ENCODE assay signal across 9 cellular contexts in genomic region chr19:1850809-1851544, GRCh38. TPM values are rescaled to one million over a fixed set of nuclear protein-coding genes. Genes with fewer than 3 reads are reported as not detected.
DNase-seq lines count a peak whose midpoint lies in the region; ATAC-seq and TF ChIP-seq lines count a peak whose summit lies in the region.
"Had no signal": no experiment of that assay in that cellular context is flagged by ENCODE, and none has a peak within 500 bp of the region (broad histone marks: within the 10 kb centered on the region; RNA-seq: fewer than 3 reads in every experiment).

No MANE protein-coding gene starts in this region.

- peaks cover 12 to 30% of the 10 kb centered on the region in 2 donors for H3K4me1 ChIP-seq in breast epithelium
- H3K4me1 ChIP-seq in OCI-LY7 (ENCODE audit: insufficient read depth, low read length, poor library complexity, severe bottlenecking) = peaks cover 50% of the 10 kb centered on the region

- no peak overlapping the region for H3K4me2 ChIP-seq in OCI-LY7 (ENCODE audit: low read length)

- no peaks in the 10 kb centered on the region for H3K9me3 ChIP-seq in breast epithelium
- H3K9me3 ChIP-seq in OCI-LY7 (ENCODE audit: low read length) = no peaks in the 10 kb centered on the region
- H3K9me3 ChIP-seq: psoas muscle had no signal

- peaks cover 55% of the 10 kb centered on the region for H3K79me2 ChIP-seq in OCI-LY7 (ENCODE audit: insufficient read depth, low read depth, low read length)

- H3K27ac Mint-ChIP-seq in MCF 10A (ENCODE audit: low read depth, unreplicated experiment) = no peak overlapping the region
- H3K27ac Mint-ChIP-seq in stimulated activated naive B cell treated with anti-CD40 and anti-IgM and Interleukin-4, amounts not matched to agents 10 μg/mL and 1 μg/mL and 100 μg/mL, for 72 hours = peak overlapping the region; percentile 77

- no TSS peak for BruUV-seq in MCF 10A (replicated peaks; lab: Mats Ljungman, UMichigan)
- BruUV-seq in OCI-LY7 (replicated peaks; lab: Mats Ljungman, UMichigan) = no TSS peak

- no peak overlapping the region for H3K4me3 Mint-ChIP-seq in MCF 10A (ENCODE audit: unreplicated experiment)
- peak overlapping the region; percentile 53 to 56 for H3K4me3 Mint-ChIP-seq in stimulated activated naive B cell treated with anti-CD40 and anti-IgM and Interleukin-4, amounts not matched to agents 10 μg/mL and 1 μg/mL and 100 μg/mL, for 72 hours

- H4K20me1 ChIP-seq in OCI-LY7 (ENCODE audit: insufficient read depth, low read length) = peaks cover 21% of the 10 kb centered on the region

- POLR2A ChIA-PET in MCF 10A (lab: Yijun Ruan, JAX) (no interaction called here), OCI-LY7 (lab: Charles Lee) (no interaction called here)

- H3K27me3 ChIP-seq in breast epithelium (no peaks in the 10 kb centered on the region), dorsolateral prefrontal cortex (no peaks in the 10 kb centered on the region)

- intact Hi-C loops in MCF 10A (cut with micrococcal nuclease) (no loop called here), breast epithelium (cut with DNase I; ENCODE audit: low total_unique reads) (no loop called here), OCI-LY7 (cut with micrococcal nuclease; ENCODE audit: unreplicated experiment) (no loop called here), dorsolateral prefrontal cortex (cut with DNase I) (no loop called here)

- TF ChIP-seq POLR2A in breast epithelium (IDR thresholded peaks at IDR 0.05) = no peak

- DNase-seq in MCF 10A (ENCODE audit: unreplicated experiment) (no peak), breast epithelium (ENCODE audit: low spot score in 2 of 2) (no peak), OCI-LY7 (ENCODE audit: low spot score) (no peak), epithelial cell of esophagus (ENCODE audit: low read depth) (no peak), dorsolateral prefrontal cortex (no peak), SIG-M5 treated with dmso at 0.1 percent for 504 hours (lab: John Stamatoyannopoulos, UW; ENCODE audit: unreplicated experiment) (no peak)
- DNase-seq in stimulated activated naive B cell treated with anti-CD40 and anti-IgM and Interleukin-4, amounts not matched to agents 10 μg/mL and 1 μg/mL and 100 μg/mL, for 72 hours = no peak

- H2AFZ ChIP-seq in OCI-LY7 (ENCODE audit: low read length) = no peak overlapping the region

- H3K4me3 ChIP-seq in breast epithelium = no peak overlapping the region
- H3K4me3 ChIP-seq in OCI-LY7 (ENCODE audit: low read depth, low read length, poor library complexity, severe bottlenecking) = no peak overlapping the region
- no peak overlapping the region for H3K4me3 ChIP-seq in epithelial cell of esophagus (ENCODE audit: low read length)
- peak overlapping the region in 23 of 59 donors; percentile 17 to 55 (median 38) for H3K4me3 ChIP-seq in dorsolateral prefrontal cortex
- H3K4me3 ChIP-seq: psoas muscle had no signal

- CTCF ChIA-PET in MCF 10A (lab: Yijun Ruan, JAX) (interaction anchor here (1.6 kb wide), 1 partner anchor 22 kb away, joined by 3 read pairs; no protein-coding TSS in a partner anchor), OCI-LY7 (lab: Charles Lee; ENCODE audit: unreplicated experiment) (no interaction called here)

- H3K36me3 ChIP-seq in breast epithelium = no peaks in the 10 kb centered on the region
- peaks cover 30% of the 10 kb centered on the region for H3K36me3 ChIP-seq in OCI-LY7 (ENCODE audit: insufficient read depth, low read length)

- no peak for ATAC-seq in stimulated activated naive B cell treated with anti-CD40 and anti-IgM and Interleukin-4, amounts not matched to agents 10 μg/mL and 1 μg/mL and 100 μg/mL, for 72 hours (replicated peaks)
- ATAC-seq in GM18498 (IDR thresholded peaks at IDR 0.05; ENCODE audit: unreplicated experiment) = no peak
- ATAC-seq: psoas muscle had no signal

- H3K9me2 ChIP-seq in OCI-LY7 (ENCODE audit: insufficient read depth, low read length) = no peaks in the 10 kb centered on the region

- H3K27ac ChIP-seq in breast epithelium (peak overlapping the region in 1 of 2 donors; percentile 17), OCI-LY7 (ENCODE audit: low read depth, low read length, poor library complexity, severe bottlenecking) (no peak overlapping the region), dorsolateral prefrontal cortex (peak overlapping the region in 19 of 59 donors; percentile 6 to 77 (median 57))
- H3K27ac ChIP-seq: psoas muscle had no signal

- peaks cover 20% of the 10 kb centered on the region for H3K4me1 Mint-ChIP-seq in MCF 10A (ENCODE audit: insufficient read depth, unreplicated experiment)
- H3K4me1 Mint-ChIP-seq in stimulated activated naive B cell treated with anti-CD40 and anti-IgM and Interleukin-4, amounts not matched to agents 10 μg/mL and 1 μg/mL and 100 μg/mL, for 72 hours = peaks cover 44 to 82% of the 10 kb centered on the region in 2 donors

- H3K36me3 Mint-ChIP-seq in MCF 10A (ENCODE audit: insufficient read depth, unreplicated experiment) = peaks cover 18% of the 10 kb centered on the region
- peaks cover 20 to 30% of the 10 kb centered on the region in 2 donors for H3K36me3 Mint-ChIP-seq in stimulated activated naive B cell treated with anti-CD40 and anti-IgM and Interleukin-4, amounts not matched to agents 10 μg/mL and 1 μg/mL and 100 μg/mL, for 72 hours

- no peaks in the 10 kb centered on the region for H3K27me3 Mint-ChIP-seq in MCF 10A (ENCODE audit: insufficient read depth, unreplicated experiment)
- H3K27me3 Mint-ChIP-seq in stimulated activated naive B cell treated with anti-CD40 and anti-IgM and Interleukin-4, amounts not matched to agents 10 μg/mL and 1 μg/mL and 100 μg/mL, for 72 hours = no peaks in the 10 kb centered on the region

- H3K9me3 Mint-ChIP-seq in MCF 10A (ENCODE audit: unreplicated experiment) = no peaks in the 10 kb centered on the region
- H3K9me3 Mint-ChIP-seq in stimulated activated naive B cell treated with anti-CD40 and anti-IgM and Interleukin-4, amounts not matched to agents 10 μg/mL and 1 μg/mL and 100 μg/mL, for 72 hours = no peaks in the 10 kb centered on the region

- peak; percentile 17 for TF ChIP-seq CTCF in MCF 10A (IDR thresholded peaks at IDR 0.05; ENCODE audit: unreplicated experiment)
- no peak for TF ChIP-seq CTCF in breast epithelium (IDR thresholded peaks at IDR 0.05)
- TF ChIP-seq CTCF in OCI-LY7 (conservative IDR thresholded peaks at IDR 0.05; ENCODE audit: low read length) = peak; percentile 52
- TF ChIP-seq CTCF in epithelial cell of esophagus (IDR thresholded peaks at IDR 0.05; ENCODE audit: insufficient read depth, low read depth, low read length, missing control alignments) = peak; percentile 27
- peak in 1 of 56 donors; percentile 17 for TF ChIP-seq CTCF in dorsolateral prefrontal cortex (IDR thresholded peaks at IDR 0.05 in 54 of 56, conservative IDR thresholded peaks at IDR 0.05 in 2 of 56; ENCODE audit: low read depth in 1 of 56, partially characterized antibody in 56 of 56)

RNA-seq across cellular contexts. Expression of gene REXO1, which starts 2.7 kb away (rescaled TPM):
- 28.7 and 36.4 TPM in 2 replicates for total RNA-seq in MCF 10A (2022)
- total RNA-seq in breast epithelium = 10 to 100 TPM; 10.4 to 25.2 (median 19.7) TPM
- 13.9 and 24.0 TPM in 2 replicates for total RNA-seq in OCI-LY7 (2014; rRNA removed; shearing (Covaris generic))
- 52.8 and 54.9 TPM in 2 replicates for total RNA-seq in OCI-LY7 (2022)
- 10 to 100 TPM; 33.1 to 84.1 (median 54.4) TPM for total RNA-seq in dorsolateral prefrontal cortex

RNA-seq across cellular contexts. Expression of gene KLF16, which starts 12.4 kb away (rescaled TPM):
- total RNA-seq in MCF 10A (2022) = 27.0 and 45.5 TPM in 2 replicates
- 1 to 10 TPM; 2.9 to 4.6 (median 4.1) TPM for total RNA-seq in breast epithelium
- total RNA-seq in OCI-LY7 (2014; rRNA removed; shearing (Covaris generic)) = 9.4 and 9.6 TPM in 2 replicates
- total RNA-seq in OCI-LY7 (2022) = 39.1 and 44.4 TPM in 2 replicates
- total RNA-seq in dorsolateral prefrontal cortex = 10 to 100 TPM; 18.4 to 58.7 (median 34.5) TPM

RNA-seq across cellular contexts. Expression of gene ABHD17A, which starts 34.3 kb away (rescaled TPM):
- 38.9 and 39.5 TPM in 2 replicates for total RNA-seq in MCF 10A (2022)
- total RNA-seq in breast epithelium = 10 to 100 TPM; 62.4 to 81.3 (median 76.0) TPM
- 98.7 and 130 TPM in 2 replicates for total RNA-seq in OCI-LY7 (2014; rRNA removed; shearing (Covaris generic))
- 64.2 and 71.3 TPM in 2 replicates for total RNA-seq in OCI-LY7 (2022)
- total RNA-seq in dorsolateral prefrontal cortex = 100 to 1,000 TPM in 118 of 120 experiments, 10 to 100 TPM in 2; 93.9 to 197 (median 126) TPM

RNA-seq across cellular contexts. Expression of gene ATP8B3, which starts 38.9 kb away (rescaled TPM):
- total RNA-seq in MCF 10A (2022) = 5.6 and 9.3 TPM in 2 replicates
- 1 to 10 TPM in 2 of 3 donors, under 1 TPM in 1; 0.66 to 1.4 (median 1.0) TPM for total RNA-seq in breast epithelium
- total RNA-seq in OCI-LY7 (2014; rRNA removed; shearing (Covaris generic)) = 5.9 and 7.4 TPM in 2 replicates
- 19.3 and 21.2 TPM in 2 replicates for total RNA-seq in OCI-LY7 (2022)
- total RNA-seq in dorsolateral prefrontal cortex = 1 to 10 TPM in 31 of 120 experiments, under 1 TPM in 87, not detected in 2; 0.11 to 2.1 (median 0.64) TPM

RNA-seq across cellular contexts. Expression of gene ADAT3, which starts 54.2 kb away (rescaled TPM):
- total RNA-seq in MCF 10A (2022) = 6.8 and 6.9 TPM in 2 replicates
- 1 to 10 TPM; 1.1 to 5.4 (median 4.9) TPM for total RNA-seq in breast epithelium
- 5.6 and 7.9 TPM in 2 replicates for total RNA-seq in OCI-LY7 (2014; rRNA removed; shearing (Covaris generic))
- 13.1 and 16.4 TPM in 2 replicates for total RNA-seq in OCI-LY7 (2022)
- 10 to 100 TPM in 3 of 120 experiments, 1 to 10 TPM in 117; 2.5 to 11.7 (median 5.9) TPM for total RNA-seq in dorsolateral prefrontal cortex

Comparison
In these comparisons a context has a peak if more than half of its experiments do, and no peak if none do; other contexts are left out.
1. CTCF ChIP-seq: peak in MCF 10A (single experiment), OCI-LY7 (single experiment) and epithelial cell of esophagus (single experiment); none in breast epithelium (0 of 3).